8 cellular contexts compared by ENCODE assay signal in genomic region chr6:36679043-36679821, GRCh38. TPM values are rescaled to one million over a fixed set of nuclear protein-coding genes. Genes with fewer than 3 reads are reported as not detected.
DNase-seq lines count a peak whose midpoint lies in the region; ATAC-seq and TF ChIP-seq lines count a peak whose summit lies in the region.

No MANE protein-coding gene starts in this region.

- H2BK20ac ChIP-seq in IMR-90 (ENCODE audit: low read depth, low read length), result no peak overlapping the region

- H3K9me3 Mint-ChIP-seq in Caco-2 (ENCODE audit: unreplicated experiment) (no peaks in the 10 kb centered on the region), endothelial cell (ENCODE audit: unreplicated experiment) (no peaks in the 10 kb centered on the region)

- peak overlapping the region; percentile 57 for H3K4me2 ChIP-seq in IMR-90 (ENCODE audit: low read depth, low read length)

- peaks cover 16 to 71% of the 10 kb centered on the region in 2 experiments for H3K79me1 ChIP-seq in IMR-90 (ENCODE audit: low read depth in 1 of 2, low read length in 2 of 2)

- H3K4me3 ChIP-seq in Caco-2 (ENCODE audit: low read depth, low read length) (peak overlapping the region; percentile 75), IMR-90 (ENCODE audit: insufficient read depth, low read depth, low read length) (peak overlapping the region; percentile 89), mononuclear cell (ENCODE audit: low read length) (peak overlapping the region; percentile 75), thymus (ENCODE audit: low read length) (peak overlapping the region; percentile 44)

- peaks cover 11% of the 10 kb centered on the region for H3K36me3 Mint-ChIP-seq in Caco-2 (ENCODE audit: insufficient read depth, unreplicated experiment)
- peaks cover 10% of the 10 kb centered on the region for H3K36me3 Mint-ChIP-seq in endothelial cell (ENCODE audit: low read depth, unreplicated experiment)

- peak overlapping the region; percentile 0; the same call in 1 of the 2 replicates for H4K5ac ChIP-seq in IMR-90 (ENCODE audit: low read depth, low read length)

- H3K9me3 ChIP-seq in Caco-2, result no peaks in the 10 kb centered on the region
- no peaks in the 10 kb centered on the region for H3K9me3 ChIP-seq in IMR-90 (ENCODE audit: control insufficient read depth, insufficient read depth, low read length)
- H3K9me3 ChIP-seq in mononuclear cell (ENCODE audit: low read depth, low read length), result no peaks in the 10 kb centered on the region
- H3K9me3 ChIP-seq in thymus (ENCODE audit: control insufficient read depth), result no peaks in the 10 kb centered on the region

- no peak for TF ChIP-seq RAD21 in IMR-90 (IDR thresholded peaks at IDR 0.05; ENCODE audit: low read length)

- intact Hi-C loops in Caco-2 (cut with micrococcal nuclease; ENCODE audit: unreplicated experiment), result loop anchor here (2.0 kb wide), 1 partner anchor 28 kb away; no protein-coding TSS in a partner anchor
- intact Hi-C loops in IMR-90 (cut with micrococcal nuclease), result no loop called here

- H2BK5ac ChIP-seq in IMR-90 (ENCODE audit: low read depth, low read length, poor library complexity, severe bottlenecking), result peak overlapping the region; percentile 66

- peak; percentile 7; the same call in 1 of the 2 replicates for TF ChIP-seq POLR2A in IMR-90 (IDR thresholded peaks at IDR 0.05; ENCODE audit: low read depth, low read length)

- H3K4me1 ChIP-seq in Caco-2 (peaks cover 24% of the 10 kb centered on the region), IMR-90 (ENCODE audit: control insufficient read depth, insufficient read depth, low read length) (peaks cover 22% of the 10 kb centered on the region), mononuclear cell (ENCODE audit: insufficient read depth, low read length) (peaks cover 75% of the 10 kb centered on the region), thymus (ENCODE audit: control insufficient read depth, insufficient read depth, low read length) (peaks cover 37% of the 10 kb centered on the region)

- peaks cover 15% of the 10 kb centered on the region for H3K9me1 ChIP-seq in IMR-90 (ENCODE audit: insufficient read depth, low read length)

- peak overlapping the region; percentile 82 for H3K27ac ChIP-seq in IMR-90 (ENCODE audit: insufficient read depth, low read length)
- peak overlapping the region; percentile 61 for H3K27ac ChIP-seq in thymus (ENCODE audit: low read depth)

- ATAC-seq in IMR-90 (ENCODE audit: low read depth), result no peak

- no peak overlapping the region for H2BK15ac ChIP-seq in IMR-90 (ENCODE audit: low read depth, low read length)

- H2AK9ac ChIP-seq in IMR-90 (replicated peaks; ENCODE audit: low read depth, low read length, poor library complexity), result peak overlapping the region; percentile 95

- no peaks in the 10 kb centered on the region for H3K27me3 ChIP-seq in Caco-2 (replicated peaks; ENCODE audit: control insufficient read depth, insufficient read depth, low read length)
- H3K27me3 ChIP-seq in IMR-90 (ENCODE audit: control insufficient read depth, insufficient read depth, low read length), result no peaks in the 10 kb centered on the region
- peaks cover 2% of the 10 kb centered on the region for H3K27me3 ChIP-seq in mononuclear cell (ENCODE audit: insufficient read depth, low read length)
- peaks cover 29% of the 10 kb centered on the region for H3K27me3 ChIP-seq in thymus (ENCODE audit: control insufficient read depth, insufficient read depth)

- peak overlapping the region; percentile 80 for H2AFZ ChIP-seq in IMR-90 (replicated peaks; ENCODE audit: low read length, poor library complexity)

- DNase-seq in Caco-2 (peak in 1 of 2 experiments; percentile 42), IMR-90 (peak; percentile 63), endothelial cell (ENCODE audit: low spot score) (peak; percentile 42), cerebellar nuclear complex (lab: John Stamatoyannopoulos, UW) (no peak)
- peak; percentile 5 to 7 for DNase-seq in activated CD4-positive, alpha-beta T cell treated with anti-CD3 and anti-CD28 coated beads, Interleukin-2, amount 50 U/mL, for 4 hours
- DNase-seq in stimulated activated naive CD4-positive, alpha-beta T cell treated with Interleukin-2 at 50 U/mL for 16 hours (lab: John Stamatoyannopoulos, UW), result no peak

- TF ChIP-seq CTCF in Caco-2 (IDR thresholded peaks at IDR 0.05; ENCODE audit: insufficient read depth in 1 of 2, low read depth in 1 of 2, low read length in 1 of 2, severe bottlenecking in 1 of 2, unreplicated experiment in 1 of 2) (no peak), IMR-90 (conservative IDR thresholded peaks at IDR 0.05; ENCODE audit: low read depth, low read length) (no peak), endothelial cell (IDR thresholded peaks at IDR 0.05; ENCODE audit: unreplicated experiment) (no peak)

- POLR2A ChIA-PET in Caco-2 (lab: Charles Lee), result interaction anchor here (0.6 to 1.0 kb wide), 5 partner anchors 28 to 915 kb away, joined by 3 to 4 read pairs (median 4); no protein-coding TSS in a partner anchor
- POLR2A ChIA-PET in IMR-90 (lab: Charles Lee; ENCODE audit: unreplicated experiment), result interaction anchor here (0.6 to 2.5 kb wide), 11 partner anchors 11 to 73 kb away, joined by 3 to 24 read pairs (median 4); no protein-coding TSS in a partner anchor

- TSS peak; percentile 44 for BruUV-seq in Caco-2 (replicated peaks; lab: Mats Ljungman, UMichigan)
- no TSS peak for BruUV-seq in IMR-90 (replicated peaks; lab: Mats Ljungman, UMichigan)

- CTCF ChIA-PET in Caco-2 (lab: Charles Lee) (interaction anchor here (0.7 to 2.2 kb wide), 10 partner anchors 11 to 652 kb away, joined by 3 to 19 read pairs (median 4); no protein-coding TSS in a partner anchor), IMR-90 (lab: Yijun Ruan, JAX) (interaction anchor here (0.5 to 1.5 kb wide), 3 partner anchors 56 to 80 kb away, joined by 3 read pairs; no protein-coding TSS in a partner anchor)

- H3K18ac ChIP-seq in IMR-90 (ENCODE audit: low read depth, low read length), result peak overlapping the region; percentile 32

- peak overlapping the region; percentile 94 for H3K14ac ChIP-seq in IMR-90 (replicated peaks; ENCODE audit: low read depth, low read length)

- H3K4me3 Mint-ChIP-seq in Caco-2 (ENCODE audit: unreplicated experiment) (peak overlapping the region; percentile 95), endothelial cell (ENCODE audit: unreplicated experiment) (peak overlapping the region; percentile 97)

- dilution Hi-C loops in IMR-90 (cut with HindIII; ENCODE audit: low sequenced_read_pairs, unreplicated experiment), result no loop called here

- peak overlapping the region; percentile 52; the same call in 1 of the 2 replicates for H3K56ac ChIP-seq in IMR-90 (ENCODE audit: extremely low read depth, insufficient read depth, low read length)

- no peaks in the 10 kb centered on the region for H3K27me3 Mint-ChIP-seq in Caco-2 (ENCODE audit: insufficient read depth, unreplicated experiment)
- H3K27me3 Mint-ChIP-seq in endothelial cell (ENCODE audit: unreplicated experiment), result peaks cover 11% of the 10 kb centered on the region

- peak overlapping the region; percentile 76 for H3K4ac ChIP-seq in IMR-90 (ENCODE audit: low read depth, low read length)

- peak overlapping the region; percentile 92 for H2AK5ac ChIP-seq in IMR-90 (ENCODE audit: low read depth, low read length)

- H3K36me3 ChIP-seq in Caco-2 (ENCODE audit: control insufficient read depth, insufficient read depth, low read length) (no peaks in the 10 kb centered on the region), IMR-90 (ENCODE audit: control insufficient read depth, insufficient read depth, low read length) (peaks cover 29% of the 10 kb centered on the region), thymus (ENCODE audit: control insufficient read depth, insufficient read depth) (no peaks in the 10 kb centered on the region)

- H4K91ac ChIP-seq in IMR-90 (ENCODE audit: insufficient read depth, low read depth, low read length), result peak overlapping the region; percentile 65

- in situ Hi-C loops in IMR-90 (cut with MboI; ENCODE audit: low sequenced_read_pairs), result no loop called here

- H3K4me1 Mint-ChIP-seq in Caco-2 (ENCODE audit: low read depth, unreplicated experiment), result peaks cover 34% of the 10 kb centered on the region
- peaks cover 36% of the 10 kb centered on the region for H3K4me1 Mint-ChIP-seq in endothelial cell (ENCODE audit: unreplicated experiment)

- peak overlapping the region; percentile 6 to 42; a peak in 2 of 4 replicates for H4K8ac ChIP-seq in IMR-90 (ENCODE audit: low read depth in 2 of 2, low read length in 2 of 2)

- peak overlapping the region; percentile 92 for H3K9ac ChIP-seq in IMR-90 (ENCODE audit: low read depth, low read length)

- peak overlapping the region; percentile 78 for H3K27ac Mint-ChIP-seq in Caco-2 (ENCODE audit: unreplicated experiment)
- peak overlapping the region; percentile 72 for H3K27ac Mint-ChIP-seq in endothelial cell (ENCODE audit: unreplicated experiment)

- H3K23ac ChIP-seq in IMR-90 (ENCODE audit: low read depth, low read length), result peak overlapping the region; percentile 96

- H2BK120ac ChIP-seq in IMR-90 (ENCODE audit: low read depth, low read length), result no peak overlapping the region

- peaks cover 58% of the 10 kb centered on the region for H4K20me1 ChIP-seq in IMR-90 (ENCODE audit: insufficient read depth, low read length)

- 0% methylated on average over 37 of the region's 60 CpGs; no CpG with 5 or more reads in 1 of the 2 experiments for WGBS in IMR-90 (ENCODE audit: extremely low coverage in 2 of 2, insufficient read length in 1 of 2), 2 experiments
- 2% methylated on average over 60 of the region's 60 CpGs for WGBS in thymus

TF ChIP-seq in IMR-90, 13 proteins besides CTCF, POLR2A, EP300 and RAD21 (continues in another document):
- TF ChIP-seq SMC3 (IDR thresholded peaks at IDR 0.05; ENCODE audit: low read depth, low read length) (no peak), BHLHE40 (IDR thresholded peaks at IDR 0.05; ENCODE audit: low read depth, low read length) (no peak), CEBPB (IDR thresholded peaks at IDR 0.05; ENCODE audit: low read depth, low read length) (no peak)

RNA-seq across cellular contexts. Expression of gene CDKN1A, which starts 0.7 kb away (rescaled TPM):
- total RNA-seq in Caco-2 (2022) (3.0 and 3.4 TPM in 2 replicates), IMR-90 (2012; rRNA removed) (155 and 171 TPM in 2 replicates), endothelial cell (ENCODE audit: unreplicated experiment) (48.4 TPM), mononuclear cell (228 TPM)
- polyA plus RNA-seq in IMR-90 (2012; rRNA removed) (558 and 576 TPM in 2 replicates), thymus (81.2 TPM)
- 616 and 909 TPM in 2 replicates for polyA plus RNA-seq in IMR-90 (2012; cell fraction: cytosol; rRNA removed)
- 366 and 434 TPM in 2 replicates for polyA plus RNA-seq in IMR-90 (2012; cell fraction: nucleus; rRNA removed; ENCODE audit: low replicate concordance)

RNA-seq across cellular contexts. Expression of gene RAB44, which starts 18.4 kb away (rescaled TPM):
- total RNA-seq in Caco-2 (2022) (not detected in 2 replicates), IMR-90 (2012; rRNA removed) (not detected in 2 replicates), endothelial cell (ENCODE audit: unreplicated experiment) (not detected), mononuclear cell (1.3 TPM)
- polyA plus RNA-seq in IMR-90 (2012; rRNA removed) (0.03 and 0.06 TPM in 2 replicates), thymus (0.27 TPM)
- polyA plus RNA-seq in IMR-90 (2012; cell fraction: cytosol; rRNA removed), result 0.01 TPM in 1 of 2 replicates, not detected in the other
- polyA plus RNA-seq in IMR-90 (2012; cell fraction: nucleus; rRNA removed; ENCODE audit: low replicate concordance), result 0.35 and 0.36 TPM in 2 replicates

Comparison
In these comparisons a context has a peak if more than half of its experiments do, and no peak if none do; other contexts are left out.
1. DNase-seq: peak in IMR-90 (single experiment), activated CD4-positive, alpha-beta T cell treated with anti-CD3 and anti-CD28 coated beads, Interleukin-2, amount 50 U/mL, for 4 hours (2 of 2) and endothelial cell (single experiment); none in cerebellar nuclear complex (0 of 2) and stimulated activated naive CD4-positive, alpha-beta T cell treated with Interleukin-2 at 50 U/mL for 16 hours (single experiment).
2. RNA of gene CDKN1A, which starts 0.7 kb away (total RNA-seq): 228 TPM in mononuclear cell (single experiment), 155 to 171 TPM in IMR-90 and 48.4 TPM in endothelial cell (single experiment); 3.0 to 3.4 TPM in Caco-2; every median in the first group is over 10 times any median in the second.
3. Peak in every context shown above with its lines, with median percentiles within 50 percentile points of each other: H3K4me3 ChIP-seq.